In genomic region chr6:124036384-124036783, GRCh38 we compare ENCODE assay signal across 18 cellular contexts.
A peak's percentile ranks its signal among the peaks of the same experiment; 100 is the strongest.
DNase-seq lines count a peak whose midpoint lies in the region; ATAC-seq, FAIRE-seq and TF ChIP-seq lines count a peak whose summit lies in the region.
"Had no signal": no experiment of that assay in that cellular context is flagged by ENCODE, and none has a peak within 500 bp of the region (broad histone marks: within the 10 kb centered on the region; RNA-seq: fewer than 3 reads in every experiment).

No MANE protein-coding gene starts in this region.

- no peak overlapping the region for H3K23ac ChIP-seq in H1 (ENCODE audit: insufficient read length)

- no peak overlapping the region for H2BK120ac ChIP-seq in H1 (replicated peaks; ENCODE audit: low read depth, low read length)

- POLR2A ChIA-PET in HEK293 (lab: Yijun Ruan, JAX): no interaction called here
- POLR2A ChIA-PET in H1 (lab: Charles Lee; ENCODE audit: partially characterized antibody): no interaction called here

- TF ChIP-seq POLR2A in H1 (IDR thresholded peaks at IDR 0.05; ENCODE audit: control extremely low read depth in 1 of 2, low read depth in 2 of 2, low read length in 2 of 2): no peak

- no peak overlapping the region for H3K4me2 ChIP-seq in H1 (ENCODE audit: insufficient read depth in 1 of 2, low read depth in 2 of 2, low read length in 2 of 2)

- no peak for DNase-seq in H1 (ENCODE audit: low read depth in 1 of 2, low spot score in 2 of 2)
- DNase-seq in psoas muscle: no peak
- DNase-seq in stimulated activated naive CD8-positive, alpha-beta T cell treated with anti-CD3 and anti-CD28 coated beads, Interleukin-15, Interleukin-2, amounts not matched to agents 100 U/mL and 50 U/mL, for 24 hours: no peak
- DNase-seq in sciatic nerve (ENCODE audit: low spot score): no peak
- DNase-seq: C1 segment of cervical spinal cord; Calu3; CD4-positive, alpha-beta memory T cell; COR-L47; DND-41; GM23248; H9; HFFc6 had no signal

- H3K27me3 ChIP-seq in H1 (replicated peaks in 1 of 4; ENCODE audit: control insufficient read depth in 3 of 4, extremely low read depth in 1 of 4, insufficient read depth in 3 of 4, low read length in 3 of 4): no peaks in the 10 kb centered on the region
- no peaks in the 10 kb centered on the region for H3K27me3 ChIP-seq in psoas muscle (ENCODE audit: insufficient read depth in 3 of 3, low read length in 2 of 3)

- no peak for TF ChIP-seq RAD21 in H1 (IDR thresholded peaks at IDR 0.05 in 1 of 2, conservative IDR thresholded peaks at IDR 0.05 in 1 of 2; ENCODE audit: low read depth in 2 of 2, low read length in 2 of 2)

- no peak overlapping the region for H2AK5ac ChIP-seq in H1 (ENCODE audit: low read depth, low read length)

- no peak overlapping the region for H2BK15ac ChIP-seq in H1 (ENCODE audit: low read length)

- no peak overlapping the region for H3K9ac ChIP-seq in H1 (replicated peaks in 1 of 4; ENCODE audit: extremely low read depth in 1 of 4, low read depth in 3 of 4, low read length in 3 of 4)
- H3K9ac ChIP-seq: GM23248 had no signal

- H3K4me3 ChIP-seq in HEK293 (ENCODE audit: low read depth, low read length) (no peak overlapping the region), H1 (ENCODE audit: extremely low read depth in 1 of 4, insufficient read depth in 2 of 4, low read depth in 3 of 4, low read length in 4 of 4) (no peak overlapping the region), psoas muscle (peak overlapping the region; percentile 31)
- H3K4me3 ChIP-seq: GM23248 had no signal

- H3K36me3 ChIP-seq in HEK293 (ENCODE audit: control insufficient read depth in 2 of 2, insufficient read depth in 1 of 2, low read length in 2 of 2): no peaks in the 10 kb centered on the region
- no peaks in the 10 kb centered on the region for H3K36me3 ChIP-seq in H1 (ENCODE audit: control insufficient read depth in 2 of 4, insufficient read depth in 4 of 4, low read length in 3 of 4)
- no peaks in the 10 kb centered on the region for H3K36me3 ChIP-seq in psoas muscle (ENCODE audit: insufficient read depth in 1 of 2, low read depth in 1 of 2)

- H3K14ac ChIP-seq in H1 (ENCODE audit: insufficient read length): no peak overlapping the region

- H3K4ac ChIP-seq in H1 (replicated peaks; ENCODE audit: insufficient read length, low read depth, low read length): no peak overlapping the region

- H2AFZ ChIP-seq in H1 (ENCODE audit: low read length): 0 out of 2 replicates have a peak overlapping the region, but pooled peaks have one; percentile 33
- H2AFZ ChIP-seq: GM23248 had no signal

- no peak overlapping the region for H2BK20ac ChIP-seq in H1 (ENCODE audit: low read length)

- H3K56ac ChIP-seq in H1 (replicated peaks; ENCODE audit: insufficient read length, low read depth, low read length): no peak overlapping the region

- no peaks in the 10 kb centered on the region for H3K79me1 ChIP-seq in H1 (ENCODE audit: low read depth, low read length)

- H4K91ac ChIP-seq in H1 (replicated peaks; ENCODE audit: insufficient read length, low read length): no peak overlapping the region

- TF ChIP-seq EP300 in H1 (IDR thresholded peaks at IDR 0.05; ENCODE audit: borderline replicate concordance in 1 of 2, low read depth in 2 of 2, low read length in 2 of 2): no peak

- FAIRE-seq in H1 (lab: Jason Lieb, UNC): no peak
- FAIRE-seq: G401.6, GM12892, GM19239 had no signal

- no peaks in the 10 kb centered on the region for H4K20me1 ChIP-seq in H1 (replicated peaks in 1 of 2; ENCODE audit: control insufficient read depth in 1 of 2, insufficient read depth in 2 of 2, low read length in 2 of 2)

- ATAC-seq in psoas muscle: no peak
- no peak for ATAC-seq in stimulated activated naive CD8-positive, alpha-beta T cell treated with anti-CD3 and anti-CD28 coated beads, Interleukin-15, Interleukin-2, amounts not matched to agents 100 U/mL and 50 U/mL, for 24 hours
- no peak for ATAC-seq in HG03439 (IDR thresholded peaks at IDR 0.05; ENCODE audit: unreplicated experiment)
- no peak for ATAC-seq in sciatic nerve
- ATAC-seq: HCT116 had no signal

- 82% methylated on average over 2 of the region's 2 CpGs; no CpG with 5 or more reads in 1 of the 2 experiments for WGBS in H1 (ENCODE audit: extremely low coverage in 1 of 2, insufficient coverage in 1 of 2, insufficient read length in 1 of 2, insufficient replicate concordance in 2 of 2, low coverage in 1 of 2, low lambda C conversion rate in 2 of 2, missing lambda C conversion rate in 1 of 2), 2 experiments
- 10 to 13% (median 12%) methylated on average over 2 of the region's 2 CpGs for WGBS in psoas muscle, 3 donors

- H2BK5ac ChIP-seq in H1 (ENCODE audit: low read depth, low read length): no peak overlapping the region

- no peak overlapping the region for H4K5ac ChIP-seq in H1 (ENCODE audit: insufficient read length, low read depth, low read length)

- H3K4me1 ChIP-seq in HEK293 (ENCODE audit: control insufficient read depth, insufficient read depth, low read length) (peaks cover 18% of the 10 kb centered on the region), H1 (replicated peaks in 1 of 4; ENCODE audit: control insufficient read depth in 3 of 4, insufficient read depth in 4 of 4, low read length in 3 of 4) (no peaks in the 10 kb centered on the region), psoas muscle (peaks cover 7% of the 10 kb centered on the region)

- TF ChIP-seq CTCF in HEK293 (tag by site-specific recombination; IDR thresholded peaks at IDR 0.05) (no peak), H1 (IDR thresholded peaks at IDR 0.05; ENCODE audit: control extremely low read depth in 1 of 3, insufficient read depth in 1 of 3, low read depth in 1 of 3, low read length in 3 of 3) (no peak), psoas muscle (IDR thresholded peaks at IDR 0.05) (no peak)

- H3K18ac ChIP-seq in H1 (ENCODE audit: extremely low read depth, low read length): no peak overlapping the region

- no peaks in the 10 kb centered on the region for H3K23me2 ChIP-seq in H1 (ENCODE audit: low read depth, low read length)

- H3K27ac ChIP-seq in HEK293 (ENCODE audit: extremely low read depth, low read depth, low read length) (0 out of 2 replicates have a peak overlapping the region, but pooled peaks have one; percentile 9), H1 (ENCODE audit: low read depth, low read length) (no peak overlapping the region), psoas muscle (no peak overlapping the region)
- H3K27ac ChIP-seq: GM23248 had no signal

- H3K9me3 ChIP-seq in HEK293 (ENCODE audit: control insufficient read depth, insufficient read depth, low read depth, low read length) (no peaks in the 10 kb centered on the region), H1 (ENCODE audit: insufficient read depth in 2 of 2, low read depth in 1 of 2, low read length in 1 of 2) (no peaks in the 10 kb centered on the region), psoas muscle (no peaks in the 10 kb centered on the region)

- CTCF ChIA-PET in HEK293 (lab: Yijun Ruan, JAX): interaction anchor here (0.6 to 0.7 kb wide), 2 partner anchors 29 to 171 kb away, joined by 3 read pairs; no protein-coding TSS in a partner anchor
- CTCF ChIA-PET in H1 (lab: Charles Lee; ENCODE audit: partially characterized antibody): interaction anchor here (0.6 kb wide), 1 partner anchor 996 kb away, joined by 3 read pairs; no protein-coding TSS in a partner anchor

- H2BK12ac ChIP-seq in H1 (ENCODE audit: low read depth, low read length): no peak overlapping the region

- H4K8ac ChIP-seq in H1 (ENCODE audit: extremely low read depth, insufficient read depth, low read length): no peak overlapping the region

- H3K79me2 ChIP-seq in H1 (ENCODE audit: control insufficient read depth in 1 of 2, insufficient read depth in 2 of 2, low read length in 2 of 2): no peaks in the 10 kb centered on the region

- intact Hi-C loops in psoas muscle (cut with DNase I): no loop called here
- intact Hi-C loops in sciatic nerve (cut with DNase I): no loop called here

TF ChIP-seq in HEK293, 187 proteins besides CTCF, POLR2A, EP300 and RAD21 (continues in another document):
- peak; percentile 66 for TF ChIP-seq PRDM6 (tag by site-specific recombination; IDR thresholded peaks at IDR 0.05)

TF ChIP-seq in H1, 55 proteins besides CTCF, POLR2A, EP300 and RAD21:
- no peak for TF ChIP-seq PHF8 (conservative IDR thresholded peaks at IDR 0.05; ENCODE audit: low read depth, low read length)
- no peak for TF ChIP-seq NRF1 (IDR thresholded peaks at IDR 0.05; ENCODE audit: low read depth, low read length)
- no peak for TF ChIP-seq CTBP2 (IDR thresholded peaks at IDR 0.05; ENCODE audit: borderline replicate concordance, insufficient read depth, insufficient read length, low read length)
- TF ChIP-seq E2F6 (IDR thresholded peaks at IDR 0.05): no peak
- no peak for TF ChIP-seq SP2 (IDR thresholded peaks at IDR 0.05; ENCODE audit: low read length)
- TF ChIP-seq BRCA1 (IDR thresholded peaks at IDR 0.05; ENCODE audit: low read depth, low read length): no peak
- no peak for TF ChIP-seq ATF3 (IDR thresholded peaks at IDR 0.05; ENCODE audit: insufficient read depth, low read depth, low read length)
- TF ChIP-seq BCL11A (IDR thresholded peaks at IDR 0.05; ENCODE audit: low read depth in 2 of 2, low read length in 2 of 2): no peak
- TF ChIP-seq CREB1 (IDR thresholded peaks at IDR 0.05): no peak
- TF ChIP-seq KDM4A (IDR thresholded peaks at IDR 0.05; ENCODE audit: low read depth, low read length, severe bottlenecking): no peak
- TF ChIP-seq RXRA (IDR thresholded peaks at IDR 0.05; ENCODE audit: insufficient read depth, low read depth, low read length): no peak
